Comparison of ENCODE assay signal across 9 cellular contexts in genomic region chr14:105012171-105012985, GRCh38. TPM values are rescaled to one million over a fixed set of nuclear protein-coding genes. Genes with fewer than 3 reads are reported as not detected.
A peak's percentile ranks its signal among the peaks of the same experiment; 100 is the strongest.
DNase-seq lines count a peak whose midpoint lies in the region; ATAC-seq, FAIRE-seq and TF ChIP-seq lines count a peak whose summit lies in the region.
"Had no signal": no experiment of that assay in that cellular context is flagged by ENCODE, and none has a peak within 500 bp of the region (broad histone marks: within the 10 kb centered on the region; RNA-seq: fewer than 3 reads in every experiment).

No MANE protein-coding gene starts in this region.

- POLR2A ChIA-PET in CD4-positive, alpha-beta memory T cell (lab: Charles Lee; ENCODE audit: partially characterized antibody), result no interaction called here
- POLR2A ChIA-PET in Caco-2 (lab: Charles Lee), result no interaction called here

- FAIRE-seq in pancreas (lab: Jason Lieb, UNC), result no peak

- no peak for TF ChIP-seq CTCF in endodermal cell (conservative IDR thresholded peaks at IDR 0.05)
- no peak for TF ChIP-seq CTCF in pancreas (IDR thresholded peaks at IDR 0.05)
- TF ChIP-seq CTCF in Caco-2 (IDR thresholded peaks at IDR 0.05; ENCODE audit: insufficient read depth in 1 of 2, low read depth in 1 of 2, low read length in 1 of 2, severe bottlenecking in 1 of 2, unreplicated experiment in 1 of 2), result no peak

- H3K27ac ChIP-seq in CD4-positive, alpha-beta memory T cell (ENCODE audit: low read depth, low read length), result no peak overlapping the region
- H3K27ac ChIP-seq in endodermal cell (ENCODE audit: low read depth, low read length) (no peak overlapping the region), pancreas (no peak overlapping the region)

- H3K27me3 Mint-ChIP-seq in CD4-positive, alpha-beta memory T cell, result no peaks in the 10 kb centered on the region
- H3K27me3 Mint-ChIP-seq in endodermal cell (ENCODE audit: insufficient read depth), result no peaks in the 10 kb centered on the region
- H3K27me3 Mint-ChIP-seq in Caco-2 (ENCODE audit: insufficient read depth, unreplicated experiment), result no peaks in the 10 kb centered on the region

- no peak for DNase-seq in CD4-positive, alpha-beta memory T cell
- peak; percentile 44 for DNase-seq in NCI-H526 treated with DMSO at 0.1 percent for 48 hours (lab: John Stamatoyannopoulos, UW)
- no peak for DNase-seq in endodermal cell
- no peak for DNase-seq in pancreas
- DNase-seq in NCI-H446 (lab: John Stamatoyannopoulos, UW), result no peak
- no peak for DNase-seq in MV-4-11 (lab: John Stamatoyannopoulos, UW)
- no peak for DNase-seq in Caco-2
- DNase-seq: HCEC 1CT had no signal

- ATAC-seq in pancreas (peak in 3 of 4 donors; percentile 55 to 71 (median 60)), GM21515 (IDR thresholded peaks at IDR 0.05; ENCODE audit: unreplicated experiment) (no peak)

- H3K36me3 ChIP-seq in CD4-positive, alpha-beta memory T cell (ENCODE audit: insufficient read depth, low read length), result peaks cover 32% of the 10 kb centered on the region
- peaks cover 55% of the 10 kb centered on the region for H3K36me3 ChIP-seq in endodermal cell (ENCODE audit: control insufficient read depth, insufficient read depth, low read length)
- H3K36me3 ChIP-seq in pancreas, result peaks cover 0 to 7% (median 0%) of the 10 kb centered on the region in 3 donors
- H3K36me3 ChIP-seq in Caco-2 (ENCODE audit: control insufficient read depth, insufficient read depth, low read length), result peaks cover 3% of the 10 kb centered on the region

- peaks cover 11 to 35% of the 10 kb centered on the region in 2 donors for H3K36me3 Mint-ChIP-seq in CD4-positive, alpha-beta memory T cell
- H3K36me3 Mint-ChIP-seq in endodermal cell (ENCODE audit: low read depth) (peaks cover 40% of the 10 kb centered on the region), Caco-2 (ENCODE audit: insufficient read depth, unreplicated experiment) (peaks cover 50% of the 10 kb centered on the region)

- CTCF ChIA-PET in CD4-positive, alpha-beta memory T cell (lab: Charles Lee; ENCODE audit: partially characterized antibody), result interaction anchor here (2.0 kb wide), 1 partner anchor 32 kb away, joined by 6 read pairs; no protein-coding TSS in a partner anchor
- CTCF ChIA-PET in Caco-2 (lab: Charles Lee), result no interaction called here

- 95 to 97% methylated on average over 18 to 23 of the region's 23 CpGs for WGBS in endodermal cell (ENCODE audit: insufficient coverage in 1 of 2, insufficient read length in 1 of 2), 2 experiments
- 72 to 76% methylated on average over 23 of the region's 23 CpGs for WGBS in pancreas, 2 donors

- peak overlapping the region in 6 of 7 donors; percentile 23 to 70 (median 41) for H3K27ac Mint-ChIP-seq in CD4-positive, alpha-beta memory T cell
- H3K27ac Mint-ChIP-seq in endodermal cell (peak overlapping the region; percentile 61), Caco-2 (ENCODE audit: unreplicated experiment) (no peak overlapping the region)

- H3K4me3 Mint-ChIP-seq in CD4-positive, alpha-beta memory T cell, result no peak overlapping the region
- H3K4me3 Mint-ChIP-seq in endodermal cell (no peak overlapping the region), Caco-2 (ENCODE audit: unreplicated experiment) (no peak overlapping the region)

- no peaks in the 10 kb centered on the region for H3K9me3 ChIP-seq in CD4-positive, alpha-beta memory T cell (ENCODE audit: control insufficient read depth in 1 of 2, low read length in 2 of 2)
- H3K9me3 ChIP-seq in endodermal cell (ENCODE audit: control insufficient read depth, low read length) (no peaks in the 10 kb centered on the region), pancreas (no peaks in the 10 kb centered on the region), Caco-2 (no peaks in the 10 kb centered on the region)

- peaks cover 51% of the 10 kb centered on the region for H3K4me1 ChIP-seq in CD4-positive, alpha-beta memory T cell (ENCODE audit: insufficient read depth, low read length)
- peaks cover 5% of the 10 kb centered on the region for H3K4me1 ChIP-seq in endodermal cell (ENCODE audit: control insufficient read depth, insufficient read depth, low read length)
- H3K4me1 ChIP-seq in pancreas, result no peaks in the 10 kb centered on the region
- H3K4me1 ChIP-seq in Caco-2, result no peaks in the 10 kb centered on the region

- no peaks in the 10 kb centered on the region for H3K9me3 Mint-ChIP-seq in CD4-positive, alpha-beta memory T cell
- H3K9me3 Mint-ChIP-seq in endodermal cell (no peaks in the 10 kb centered on the region), Caco-2 (ENCODE audit: unreplicated experiment) (no peaks in the 10 kb centered on the region)

- no peaks in the 10 kb centered on the region for H3K27me3 ChIP-seq in CD4-positive, alpha-beta memory T cell (ENCODE audit: insufficient read depth, low read length)
- no peaks in the 10 kb centered on the region for H3K27me3 ChIP-seq in endodermal cell (ENCODE audit: control insufficient read depth, insufficient read depth, low read length, poor library complexity, severe bottlenecking)
- H3K27me3 ChIP-seq in pancreas, result no peaks in the 10 kb centered on the region
- H3K27me3 ChIP-seq in Caco-2 (replicated peaks; ENCODE audit: control insufficient read depth, insufficient read depth, low read length), result no peaks in the 10 kb centered on the region

- H3K4me1 Mint-ChIP-seq in CD4-positive, alpha-beta memory T cell, result peaks cover 44 to 56% (median 50%) of the 10 kb centered on the region in 4 donors
- H3K4me1 Mint-ChIP-seq in endodermal cell, result peaks cover 28% of the 10 kb centered on the region
- H3K4me1 Mint-ChIP-seq in Caco-2 (ENCODE audit: low read depth, unreplicated experiment), result peaks cover 11% of the 10 kb centered on the region

- no TSS peak for BruUV-seq in Caco-2 (replicated peaks; lab: Mats Ljungman, UMichigan)

- H3K4me3 ChIP-seq in CD4-positive, alpha-beta memory T cell (ENCODE audit: low read length in 2 of 2), result no peak overlapping the region
- no peak overlapping the region for H3K4me3 ChIP-seq in endodermal cell (ENCODE audit: low read length)
- H3K4me3 ChIP-seq in pancreas, result no peak overlapping the region
- no peak overlapping the region for H3K4me3 ChIP-seq in Caco-2 (ENCODE audit: low read depth, low read length)

- no peak overlapping the region for H3K9ac ChIP-seq in endodermal cell (ENCODE audit: extremely low read depth, low read length, poor library complexity, severe bottlenecking)

- intact Hi-C loops in CD4-positive, alpha-beta memory T cell (cut with micrococcal nuclease), result loop anchor here (1.0 to 5.0 kb wide), 2 partner anchors 33 to 35 kb away; partner anchors contain the start of gene AHNAK2
- intact Hi-C loops in pancreas (cut with DNase I), result no loop called here
- intact Hi-C loops in Caco-2 (cut with micrococcal nuclease; ENCODE audit: unreplicated experiment), result no loop called here

RNA-seq across cellular contexts. Expression of gene CDCA4, which starts 8.5 kb away (rescaled TPM):
- 10 to 100 TPM; 17.1 to 19.0 TPM for total RNA-seq in CD4-positive, alpha-beta memory T cell
- polyA plus RNA-seq in CD4-positive, alpha-beta memory T cell, result 10 to 100 TPM; 18.7 to 20.9 TPM
- 10 to 100 TPM; 46.6 to 65.1 TPM for total RNA-seq in endodermal cell
- polyA plus RNA-seq in endodermal cell (2013, experiment 1 of 2), result 52.4 TPM
- 53.2 TPM for polyA plus RNA-seq in endodermal cell (2013, experiment 2 of 2)
- total RNA-seq in pancreas, result 1 to 10 TPM; 1.2 to 3.5 (median 2.6) TPM
- 1 to 10 TPM; 3.1 to 3.3 TPM for polyA plus RNA-seq in pancreas
- total RNA-seq in Caco-2 (2022), result 33.4 and 41.4 TPM in 2 replicates

RNA-seq across cellular contexts. Expression of gene CLBA1, which starts 26.8 kb away (rescaled TPM):
- total RNA-seq in CD4-positive, alpha-beta memory T cell, result 1 to 10 TPM; 1.3 to 1.6 TPM
- 1 to 10 TPM; 1.2 to 1.3 TPM for polyA plus RNA-seq in CD4-positive, alpha-beta memory T cell
- total RNA-seq in endodermal cell (10 to 100 TPM; 11.2 to 12.5 TPM), pancreas (1 to 10 TPM; 4.7 to 8.3 (median 6.4) TPM), Caco-2 (2022) (3.0 and 3.2 TPM in 2 replicates)
- polyA plus RNA-seq in endodermal cell (2013, experiment 1 of 2), result 9.8 TPM
- polyA plus RNA-seq in endodermal cell (2013, experiment 2 of 2), result 9.0 TPM
- polyA plus RNA-seq in pancreas, result 10 to 100 TPM; 23.6 to 32.5 TPM

RNA-seq across cellular contexts. Expression of gene AHNAK2, which starts 34.2 kb away (rescaled TPM):
- total RNA-seq in CD4-positive, alpha-beta memory T cell, result under 1 TPM; 0.06 to 0.15 TPM
- not detected for polyA plus RNA-seq in CD4-positive, alpha-beta memory T cell
- 1 to 10 TPM in 1 of 2 donors, under 1 TPM in 1; 0.93 to 2.2 TPM for total RNA-seq in endodermal cell
- 3.5 TPM for polyA plus RNA-seq in endodermal cell (2013, experiment 1 of 2)
- 3.0 TPM for polyA plus RNA-seq in endodermal cell (2013, experiment 2 of 2)
- 1 to 10 TPM in 5 of 6 donors, under 1 TPM in 1; 0.75 to 2.4 (median 1.5) TPM for total RNA-seq in pancreas
- 1 to 10 TPM; 1.3 to 1.4 TPM for polyA plus RNA-seq in pancreas
- 0.77 and 0.81 TPM in 2 replicates for total RNA-seq in Caco-2 (2022)

RNA-seq across cellular contexts. Expression of gene GPR132, which starts 52.9 kb away (rescaled TPM):
- total RNA-seq in CD4-positive, alpha-beta memory T cell, result 10 to 100 TPM; 47.3 to 49.2 TPM
- 10 to 100 TPM in 1 of 2 donors, 1 to 10 TPM in 1; 4.9 to 40.0 TPM for polyA plus RNA-seq in CD4-positive, alpha-beta memory T cell
- 1 to 10 TPM in 1 of 2 donors, under 1 TPM in 1; 0.27 to 3.3 TPM for total RNA-seq in endodermal cell
- 0.25 TPM for polyA plus RNA-seq in endodermal cell (2013, experiment 1 of 2)
- polyA plus RNA-seq in endodermal cell (2013, experiment 2 of 2), result 0.08 TPM
- total RNA-seq in pancreas, result 1 to 10 TPM in 2 of 6 donors, under 1 TPM in 4; 0.14 to 2.3 (median 0.76) TPM
- under 1 TPM; 0.38 to 0.46 TPM for polyA plus RNA-seq in pancreas
- total RNA-seq in Caco-2 (2022), result 0.19 TPM in 1 of 2 replicates, not detected in the other
